ENCODE assay signal across 8 cellular contexts in the genomic region with DNA sequence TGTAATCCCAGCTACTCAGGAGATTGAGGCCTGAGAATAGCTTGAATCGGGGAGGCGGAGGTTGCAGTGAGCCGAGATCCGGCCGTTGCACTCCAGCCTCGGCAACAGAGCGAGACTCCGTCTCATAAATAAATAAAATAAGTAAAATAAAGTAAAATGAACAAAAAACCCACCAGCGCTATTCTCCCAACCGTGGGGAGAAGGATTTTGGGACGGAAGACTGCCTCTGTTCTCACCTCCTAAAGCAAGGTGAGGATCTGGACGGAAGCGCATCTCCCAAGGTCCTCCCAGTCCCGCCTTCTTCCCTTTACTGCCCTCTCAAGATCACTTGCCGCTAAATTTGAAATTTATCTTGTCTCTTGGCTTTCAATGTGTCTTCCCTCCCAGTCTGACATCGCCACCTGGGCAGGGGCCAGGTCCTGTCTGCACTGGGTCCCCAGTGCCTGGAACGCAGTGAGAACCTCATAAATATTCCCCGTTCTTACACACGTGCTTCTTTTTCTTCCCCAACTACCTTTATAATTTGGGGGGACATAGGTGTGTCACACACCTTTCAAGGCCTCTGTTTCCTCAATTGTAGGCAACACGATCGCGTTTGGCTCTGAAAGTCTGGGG. TPM values are rescaled to one million over a fixed set of nuclear protein-coding genes. Genes with fewer than 3 reads are reported as not detected.
DNase-seq lines count a peak whose midpoint lies in the region; ATAC-seq, FAIRE-seq and TF ChIP-seq lines count a peak whose summit lies in the region.

No MANE protein-coding gene starts in this region.

- H3K9me3 ChIP-seq in CD4-positive, alpha-beta memory T cell (ENCODE audit: control insufficient read depth in 1 of 2, low read length in 2 of 2), result no peaks in the 10 kb centered on the region
- H3K9me3 ChIP-seq in PC-3 (ENCODE audit: low read length) (no peaks in the 10 kb centered on the region), H1 (ENCODE audit: insufficient read depth in 2 of 2, low read depth in 1 of 2, low read length in 1 of 2) (no peaks in the 10 kb centered on the region), pancreas (no peaks in the 10 kb centered on the region)

- WGBS in H1 (ENCODE audit: extremely low coverage in 1 of 2, insufficient coverage in 1 of 2, insufficient read length in 1 of 2, insufficient replicate concordance in 2 of 2, low coverage in 1 of 2, low lambda C conversion rate in 2 of 2, missing lambda C conversion rate in 1 of 2), 2 experiments, result 87% methylated on average over 22 of the region's 22 CpGs; no CpG with 5 or more reads in 1 of the 2 experiments
- 86 to 90% methylated on average over 22 of the region's 22 CpGs for WGBS in pancreas, 2 donors

- no peak for TF ChIP-seq POLR2A in H1 (IDR thresholded peaks at IDR 0.05; ENCODE audit: control extremely low read depth in 1 of 2, low read depth in 2 of 2, low read length in 2 of 2)

- no peak for TF ChIP-seq RAD21 in H1 (IDR thresholded peaks at IDR 0.05 in 1 of 2, conservative IDR thresholded peaks at IDR 0.05 in 1 of 2; ENCODE audit: low read depth in 2 of 2, low read length in 2 of 2)

- H3K36me3 Mint-ChIP-seq in CD4-positive, alpha-beta memory T cell, result peaks cover 30 to 38% of the 10 kb centered on the region in 2 donors

- H3K4me3 Mint-ChIP-seq in CD4-positive, alpha-beta memory T cell, result peak overlapping the region; percentile 36 to 99 (median 80)

- no peak overlapping the region for H3K14ac ChIP-seq in H1 (ENCODE audit: insufficient read length)

- peak overlapping the region; percentile 66 for H4K91ac ChIP-seq in H1 (replicated peaks; ENCODE audit: insufficient read length, low read length)

- no peak for FAIRE-seq in H1 (lab: Jason Lieb, UNC)
- no peak for FAIRE-seq in pancreas (lab: Jason Lieb, UNC)

- POLR2A ChIA-PET in CD4-positive, alpha-beta memory T cell (lab: Charles Lee; ENCODE audit: partially characterized antibody), result interaction anchor here (1.7 to 28.2 kb wide), 5 partner anchors 6 to 137 kb away, joined by 7 to 1220 read pairs (median 35); a partner anchor contains a TSS
- POLR2A ChIA-PET in PC-3 (lab: Charles Lee; ENCODE audit: unreplicated experiment), result interaction anchor here (0.6 kb wide), 2 partner anchors 9 to 16 kb away, joined by 8 to 20 read pairs; no protein-coding TSS in a partner anchor
- POLR2A ChIA-PET in H1 (lab: Charles Lee; ENCODE audit: partially characterized antibody), result interaction anchor here (1.9 to 3.8 kb wide), 2 partner anchors 8 to 10 kb away, joined by 7 to 16 read pairs; a partner anchor contains a TSS

- peaks cover 3% of the 10 kb centered on the region; the same call in 1 of the 2 replicates for H3K23me2 ChIP-seq in H1 (ENCODE audit: low read depth, low read length)

- no TSS peak for BruUV-seq in PC-3 (replicated peaks; lab: Mats Ljungman, UMichigan)

- peaks cover 80% of the 10 kb centered on the region for H3K4me1 ChIP-seq in CD4-positive, alpha-beta memory T cell (ENCODE audit: insufficient read depth, low read length)
- H3K4me1 ChIP-seq in PC-3 (ENCODE audit: insufficient read depth, low read length) (peaks cover 40% of the 10 kb centered on the region), H1 (replicated peaks in 1 of 4; ENCODE audit: control insufficient read depth in 3 of 4, insufficient read depth in 4 of 4, low read length in 3 of 4) (peaks cover 0 to 8% (median 4%) of the 10 kb centered on the region in 4 experiments; a peak in 3 of 7 replicates), pancreas (peaks cover 14 to 35% (median 30%) of the 10 kb centered on the region in 3 donors)

- H3K27me3 Mint-ChIP-seq in CD4-positive, alpha-beta memory T cell, result no peaks in the 10 kb centered on the region

- no peak for ATAC-seq in PC-3
- no peak for ATAC-seq in pancreas

- H3K23ac ChIP-seq in H1 (ENCODE audit: insufficient read length), result no peak overlapping the region

- H3K36me3 ChIP-seq in CD4-positive, alpha-beta memory T cell (ENCODE audit: insufficient read depth, low read length), result peaks cover 22% of the 10 kb centered on the region
- peaks cover 31% of the 10 kb centered on the region for H3K36me3 ChIP-seq in PC-3 (ENCODE audit: low read depth, low read length)
- H3K36me3 ChIP-seq in H1 (ENCODE audit: control insufficient read depth in 2 of 4, insufficient read depth in 4 of 4, low read length in 3 of 4), result peaks cover 10 to 23% (median 16%) of the 10 kb centered on the region in 4 experiments
- H3K36me3 ChIP-seq in pancreas, result peaks cover 0 to 12% (median 2%) of the 10 kb centered on the region in 3 donors

- peak overlapping the region in 1 of 2 donors; percentile 5 for H3K4me3 ChIP-seq in CD4-positive, alpha-beta memory T cell (ENCODE audit: low read length in 2 of 2)
- H3K4me3 ChIP-seq in PC-3 (ENCODE audit: low read length), result peak overlapping the region; percentile 2; the same call in 1 of the 2 replicates
- H3K4me3 ChIP-seq in H1 (ENCODE audit: extremely low read depth in 1 of 4, insufficient read depth in 2 of 4, low read depth in 3 of 4, low read length in 4 of 4), result no peak overlapping the region
- no peak overlapping the region for H3K4me3 ChIP-seq in pancreas

- H3K27ac Mint-ChIP-seq in CD4-positive, alpha-beta memory T cell, result peak overlapping the region; percentile 95 to 99 (median 99)

- no peak overlapping the region for H2AFZ ChIP-seq in PC-3 (ENCODE audit: low read length)
- no peak overlapping the region for H2AFZ ChIP-seq in H1 (ENCODE audit: low read length)

- no peak overlapping the region for H2BK120ac ChIP-seq in H1 (replicated peaks; ENCODE audit: low read depth, low read length)

- TF ChIP-seq CTCF in PC-3 (conservative IDR thresholded peaks at IDR 0.05; ENCODE audit: low read depth, low read length), result no peak
- no peak for TF ChIP-seq CTCF in H1 (IDR thresholded peaks at IDR 0.05; ENCODE audit: control extremely low read depth in 1 of 3, insufficient read depth in 1 of 3, low read depth in 1 of 3, low read length in 3 of 3)
- TF ChIP-seq CTCF in pancreas (IDR thresholded peaks at IDR 0.05), result no peak

- H2BK12ac ChIP-seq in H1 (ENCODE audit: low read depth, low read length), result peak overlapping the region; percentile 44; the same call in 1 of the 2 replicates

- CTCF ChIA-PET in CD4-positive, alpha-beta memory T cell (lab: Charles Lee; ENCODE audit: partially characterized antibody), result interaction anchor here (1.1 to 4.3 kb wide), 2 partner anchors 14 to 17 kb away, joined by 3 to 39 read pairs; no protein-coding TSS in a partner anchor
- CTCF ChIA-PET in PC-3 (lab: Charles Lee), result interaction anchor here (0.9 to 1.0 kb wide), 2 partner anchors 14 to 383 kb away, joined by 3 read pairs; a partner anchor contains a TSS
- CTCF ChIA-PET in H1 (lab: Charles Lee; ENCODE audit: partially characterized antibody), result interaction anchor here (1.1 kb wide), 1 partner anchor 31 kb away, joined by 3 read pairs; no protein-coding TSS in a partner anchor

- peak overlapping the region; percentile 73 for H3K9ac ChIP-seq in PC-3 (ENCODE audit: low read length)
- H3K9ac ChIP-seq in H1 (replicated peaks in 1 of 4; ENCODE audit: extremely low read depth in 1 of 4, low read depth in 3 of 4, low read length in 3 of 4), result no peak overlapping the region

- H2BK5ac ChIP-seq in H1 (ENCODE audit: low read depth, low read length), result 0 out of 2 replicates have a peak overlapping the region, but pooled peaks have one; percentile 10

- H2AK5ac ChIP-seq in H1 (ENCODE audit: low read depth, low read length), result no peak overlapping the region

- no peak for DNase-seq in CD4-positive, alpha-beta memory T cell
- DNase-seq in PC-3 (no peak), H1 (ENCODE audit: low read depth in 1 of 2, low spot score in 2 of 2) (no peak), pancreas (no peak), OCI-M2 (lab: John Stamatoyannopoulos, UW; ENCODE audit: unreplicated experiment) (no peak), activated gamma-delta T cell (lab: John Stamatoyannopoulos, UW) (no peak), dermis blood vessel endothelial cell (no peak), NCI-H2107 treated with DMSO at 0.1 percent for 48 hours (lab: John Stamatoyannopoulos, UW; ENCODE audit: unreplicated experiment) (no peak)

- H4K5ac ChIP-seq in H1 (ENCODE audit: insufficient read length, low read depth, low read length), result no peak overlapping the region

- no peaks in the 10 kb centered on the region for H3K27me3 ChIP-seq in CD4-positive, alpha-beta memory T cell (ENCODE audit: insufficient read depth, low read length)
- H3K27me3 ChIP-seq in PC-3 (ENCODE audit: low read length) (no peaks in the 10 kb centered on the region), H1 (replicated peaks in 1 of 4; ENCODE audit: control insufficient read depth in 3 of 4, extremely low read depth in 1 of 4, insufficient read depth in 3 of 4, low read length in 3 of 4) (no peaks in the 10 kb centered on the region), pancreas (no peaks in the 10 kb centered on the region)

- peaks cover 26% of the 10 kb centered on the region for H3F3A ChIP-seq in PC-3 (ENCODE audit: low read length, unreplicated experiment)

- H3K4me1 Mint-ChIP-seq in CD4-positive, alpha-beta memory T cell, result peaks cover 47 to 88% (median 65%) of the 10 kb centered on the region in 4 donors

- H3K18ac ChIP-seq in H1 (ENCODE audit: extremely low read depth, low read length), result no peak overlapping the region

- peak overlapping the region; percentile 31; the same call in 1 of the 2 replicates for H2BK15ac ChIP-seq in H1 (ENCODE audit: low read length)

- TF ChIP-seq EP300 in H1 (IDR thresholded peaks at IDR 0.05; ENCODE audit: borderline replicate concordance in 1 of 2, low read depth in 2 of 2, low read length in 2 of 2), result no peak

- peaks cover 0 to 8% (median 0%) of the 10 kb centered on the region in 8 donors for H3K9me3 Mint-ChIP-seq in CD4-positive, alpha-beta memory T cell

- H4K20me1 ChIP-seq in PC-3 (ENCODE audit: low read length) (peaks cover 33% of the 10 kb centered on the region), H1 (replicated peaks in 1 of 2; ENCODE audit: control insufficient read depth in 1 of 2, insufficient read depth in 2 of 2, low read length in 2 of 2) (peaks cover 7 to 24% of the 10 kb centered on the region in 2 experiments)

- peak overlapping the region; percentile 73 for H3K4me2 ChIP-seq in PC-3 (ENCODE audit: low read length)
- peak overlapping the region in 1 of 2 experiments; percentile 96; a peak in 1 of 4 replicates for H3K4me2 ChIP-seq in H1 (ENCODE audit: insufficient read depth in 1 of 2, low read depth in 2 of 2, low read length in 2 of 2)

- H4K8ac ChIP-seq in H1 (ENCODE audit: extremely low read depth, insufficient read depth, low read length), result no peak overlapping the region

- H3K4ac ChIP-seq in H1 (replicated peaks; ENCODE audit: insufficient read length, low read depth, low read length), result no peak overlapping the region

- H3K79me2 ChIP-seq in PC-3 (ENCODE audit: low read length) (peaks cover 39% of the 10 kb centered on the region), H1 (ENCODE audit: control insufficient read depth in 1 of 2, insufficient read depth in 2 of 2, low read length in 2 of 2) (peaks cover 7 to 24% of the 10 kb centered on the region in 2 experiments; a peak in 3 of 4 replicates)

- no peaks in the 10 kb centered on the region for H3K9me2 ChIP-seq in PC-3 (replicated peaks; ENCODE audit: low read length)

- no peak overlapping the region for H2BK20ac ChIP-seq in H1 (ENCODE audit: low read length)

- peak overlapping the region; percentile 81 for H3K27ac ChIP-seq in CD4-positive, alpha-beta memory T cell (ENCODE audit: low read depth, low read length)
- H3K27ac ChIP-seq in PC-3 (ENCODE audit: low read length), result peak overlapping the region; percentile 93
- H3K27ac ChIP-seq in H1 (ENCODE audit: low read depth, low read length), result 0 out of 2 replicates have a peak overlapping the region, but pooled peaks have one; percentile 59
- H3K27ac ChIP-seq in pancreas, result peak overlapping the region; percentile 98 to 100 (median 98)

- peaks cover 14% of the 10 kb centered on the region for H3K79me1 ChIP-seq in H1 (ENCODE audit: low read depth, low read length)

- intact Hi-C loops in CD4-positive, alpha-beta memory T cell (cut with micrococcal nuclease), result loop anchor here (5.0 kb wide), 2 partner anchors 137 to 168 kb away; a partner anchor contains a TSS
- intact Hi-C loops in PC-3 (cut with micrococcal nuclease), result no loop called here
- intact Hi-C loops in pancreas (cut with DNase I), result no loop called here

- no peak overlapping the region for H3K56ac ChIP-seq in H1 (replicated peaks; ENCODE audit: insufficient read length, low read depth, low read length)

RNA-seq across cellular contexts. Expression of a gene that starts 1.2 kb away (rescaled TPM):
- 100 to 1,000 TPM; 122 to 138 TPM for total RNA-seq in CD4-positive, alpha-beta memory T cell
- 100 to 1,000 TPM; 307 to 824 TPM for polyA plus RNA-seq in CD4-positive, alpha-beta memory T cell
- 167 and 178 TPM in 2 replicates for total RNA-seq in PC-3 (2014; rRNA removed)
- total RNA-seq in H1 (2021; fragmentation: NEBNext Ultra II Directional; extraction: Animal tissue kit (Norgen Biotek cat#: 25700)), result 62.6 and 62.9 TPM in 2 replicates
- 51.7 and 64.3 TPM in 2 replicates for polyA plus RNA-seq in H1 (2011; rRNA removed)
- 47.3 TPM for polyA plus RNA-seq in H1 (2011; cell fraction: cytosol; rRNA removed)
- polyA plus RNA-seq in H1 (2011; cell fraction: nucleus; rRNA removed), result 42.9 TPM
- 50.1 to 59.1 TPM (median 56.6 TPM) in 4 replicates for polyA plus RNA-seq in H1 (2012, experiment 1 of 2)
- polyA plus RNA-seq in H1 (2012, experiment 2 of 2), result 62.1 TPM
- polyA plus RNA-seq in H1 (2013, experiment 1 of 2), result 29.4 TPM
- 31.6 TPM for polyA plus RNA-seq in H1 (2013, experiment 2 of 2)
- 52.8 and 55.7 TPM in 2 replicates for polyA minus RNA-seq in H1 (2011; rRNA and poly(A)+ RNA removed)
- 23.5 TPM for polyA minus RNA-seq in H1 (2011; cell fraction: cytosol; rRNA and poly(A)+ RNA removed)
- 28.5 TPM for polyA minus RNA-seq in H1 (2011; cell fraction: nucleus; rRNA and poly(A)+ RNA removed)
- total RNA-seq in pancreas, result 10 to 100 TPM; 22.7 to 63.0 (median 29.3) TPM
- 10 to 100 TPM; 22.4 to 39.6 TPM for polyA plus RNA-seq in pancreas
- total RNA-seq in dermis blood vessel endothelial cell, result 29.5 and 39.5 TPM in 2 replicates

RNA-seq across cellular contexts. Expression of a gene that starts 10.0 kb away (rescaled TPM):
- 100 to 1,000 TPM; 189 to 194 TPM for total RNA-seq in CD4-positive, alpha-beta memory T cell
- 100 to 1,000 TPM; 246 to 269 TPM for polyA plus RNA-seq in CD4-positive, alpha-beta memory T cell
- 144 and 145 TPM in 2 replicates for total RNA-seq in PC-3 (2014; rRNA removed)
- 172 and 179 TPM in 2 replicates for total RNA-seq in H1 (2021; fragmentation: NEBNext Ultra II Directional; extraction: Animal tissue kit (Norgen Biotek cat#: 25700))
- polyA plus RNA-seq in H1 (2011; rRNA removed), result 405 and 439 TPM in 2 replicates
- polyA plus RNA-seq in H1 (2011; cell fraction: cytosol; rRNA removed), result 162 TPM
- polyA plus RNA-seq in H1 (2011; cell fraction: nucleus; rRNA removed), result 283 TPM
- 145 to 221 TPM (median 207 TPM) in 4 replicates for polyA plus RNA-seq in H1 (2012, experiment 1 of 2)
- polyA plus RNA-seq in H1 (2012, experiment 2 of 2), result 342 TPM
- polyA plus RNA-seq in H1 (2013, experiment 1 of 2), result 342 TPM
- 367 TPM for polyA plus RNA-seq in H1 (2013, experiment 2 of 2)
- polyA minus RNA-seq in H1 (2011; rRNA and poly(A)+ RNA removed), result 119 and 162 TPM in 2 replicates
- polyA minus RNA-seq in H1 (2011; cell fraction: cytosol; rRNA and poly(A)+ RNA removed), result 154 TPM
- 83.2 TPM for polyA minus RNA-seq in H1 (2011; cell fraction: nucleus; rRNA and poly(A)+ RNA removed)
- total RNA-seq in pancreas, result 10 to 100 TPM; 41.8 to 68.5 (median 50.8) TPM
- polyA plus RNA-seq in pancreas, result 100 to 1,000 TPM; 115 to 129 TPM
- total RNA-seq in dermis blood vessel endothelial cell, result 17.0 and 25.5 TPM in 2 replicates

RNA-seq across cellular contexts. Expression of a gene that starts 23.4 kb away (rescaled TPM):
- total RNA-seq in CD4-positive, alpha-beta memory T cell, result 10 to 100 TPM; 32.3 to 33.8 TPM
- polyA plus RNA-seq in CD4-positive, alpha-beta memory T cell, result 10 to 100 TPM; 50.1 to 63.6 TPM
- total RNA-seq in PC-3 (2014; rRNA removed), result 538 and 671 TPM in 2 replicates
- 65.6 and 68.3 TPM in 2 replicates for total RNA-seq in H1 (2021; fragmentation: NEBNext Ultra II Directional; extraction: Animal tissue kit (Norgen Biotek cat#: 25700))
- 72.0 and 100 TPM in 2 replicates for polyA plus RNA-seq in H1 (2011; rRNA removed)
- 73.9 TPM for polyA plus RNA-seq in H1 (2011; cell fraction: cytosol; rRNA removed)
- 71.2 TPM for polyA plus RNA-seq in H1 (2011; cell fraction: nucleus; rRNA removed)
- 54.1 to 70.0 TPM (median 66.3 TPM) in 4 replicates for polyA plus RNA-seq in H1 (2012, experiment 1 of 2)
- polyA plus RNA-seq in H1 (2012, experiment 2 of 2), result 58.6 TPM
- 52.3 TPM for polyA plus RNA-seq in H1 (2013, experiment 1 of 2)
- 54.4 TPM for polyA plus RNA-seq in H1 (2013, experiment 2 of 2)
- 17.8 and 21.8 TPM in 2 replicates for polyA minus RNA-seq in H1 (2011; rRNA and poly(A)+ RNA removed)
- 52.3 TPM for polyA minus RNA-seq in H1 (2011; cell fraction: cytosol; rRNA and poly(A)+ RNA removed)
- 27.4 TPM for polyA minus RNA-seq in H1 (2011; cell fraction: nucleus; rRNA and poly(A)+ RNA removed)
- total RNA-seq in pancreas, result 10 to 100 TPM; 19.0 to 34.0 (median 22.4) TPM
- 10 to 100 TPM; 53.0 to 53.1 TPM for polyA plus RNA-seq in pancreas
- 175 and 182 TPM in 2 replicates for total RNA-seq in dermis blood vessel endothelial cell

RNA-seq across cellular contexts. Expression of a gene that starts 44.2 kb away (rescaled TPM):
- total RNA-seq in CD4-positive, alpha-beta memory T cell, result not detected
- not detected for polyA plus RNA-seq in CD4-positive, alpha-beta memory T cell
- 2.2 and 2.4 TPM in 2 replicates for total RNA-seq in PC-3 (2014; rRNA removed)
- total RNA-seq in H1 (2021; fragmentation: NEBNext Ultra II Directional; extraction: Animal tissue kit (Norgen Biotek cat#: 25700)), result 0.38 and 0.41 TPM in 2 replicates
- polyA plus RNA-seq in H1 (2011; rRNA removed), result 0.20 and 0.30 TPM in 2 replicates
- polyA plus RNA-seq in H1 (2011; cell fraction: cytosol; rRNA removed), result 0.12 TPM
- 0.33 TPM for polyA plus RNA-seq in H1 (2011; cell fraction: nucleus; rRNA removed)
- polyA plus RNA-seq in H1 (2012, experiment 1 of 2), result 0.17 to 0.25 TPM (median 0.19 TPM) in 3 of 4 replicates, not detected in the other
- polyA plus RNA-seq in H1 (2012, experiment 2 of 2), result not detected
- polyA plus RNA-seq in H1 (2013, experiment 1 of 2), result 0.06 TPM
- polyA plus RNA-seq in H1 (2013, experiment 2 of 2), result 0.15 TPM
- polyA minus RNA-seq in H1 (2011; rRNA and poly(A)+ RNA removed), result not detected in 2 replicates
- polyA minus RNA-seq in H1 (2011; cell fraction: cytosol; rRNA and poly(A)+ RNA removed), result 0.81 TPM
- 0.90 TPM for polyA minus RNA-seq in H1 (2011; cell fraction: nucleus; rRNA and poly(A)+ RNA removed)
- under 1 TPM in 5 of 6 donors, not detected in 1; 0.12 to 0.58 (median 0.22) TPM for total RNA-seq in pancreas
- under 1 TPM; 0.31 to 0.61 TPM for polyA plus RNA-seq in pancreas
- 0.17 and 0.42 TPM in 2 replicates for total RNA-seq in dermis blood vessel endothelial cell

RNA-seq across cellular contexts. Expression of a gene that starts 52.5 kb away (rescaled TPM):
- 10 to 100 TPM; 56.6 to 67.2 TPM for total RNA-seq in CD4-positive, alpha-beta memory T cell
- 100 to 1,000 TPM; 177 to 252 TPM for polyA plus RNA-seq in CD4-positive, alpha-beta memory T cell
- 1,095 and 1,098 TPM in 2 replicates for total RNA-seq in PC-3 (2014; rRNA removed)
- 151 and 161 TPM in 2 replicates for total RNA-seq in H1 (2021; fragmentation: NEBNext Ultra II Directional; extraction: Animal tissue kit (Norgen Biotek cat#: 25700))
- polyA plus RNA-seq in H1 (2011; rRNA removed), result 740 and 777 TPM in 2 replicates
- 516 TPM for polyA plus RNA-seq in H1 (2011; cell fraction: cytosol; rRNA removed)
- 409 TPM for polyA plus RNA-seq in H1 (2011; cell fraction: nucleus; rRNA removed)
- 92.3 to 278 TPM (median 228 TPM) in 4 replicates for polyA plus RNA-seq in H1 (2012, experiment 1 of 2)
- 239 TPM for polyA plus RNA-seq in H1 (2012, experiment 2 of 2)
- 244 TPM for polyA plus RNA-seq in H1 (2013, experiment 1 of 2)
- 241 TPM for polyA plus RNA-seq in H1 (2013, experiment 2 of 2)
- 37.4 and 68.2 TPM in 2 replicates for polyA minus RNA-seq in H1 (2011; rRNA and poly(A)+ RNA removed)
- polyA minus RNA-seq in H1 (2011; cell fraction: cytosol; rRNA and poly(A)+ RNA removed), result 113 TPM
- 93.4 TPM for polyA minus RNA-seq in H1 (2011; cell fraction: nucleus; rRNA and poly(A)+ RNA removed)
- total RNA-seq in pancreas, result 10 to 100 TPM; 62.5 to 80.9 (median 71.7) TPM
- 100 to 1,000 TPM; 247 to 270 TPM for polyA plus RNA-seq in pancreas
- 199 and 268 TPM in 2 replicates for total RNA-seq in dermis blood vessel endothelial cell
